ENCODE assay signal across 40 cellular contexts in genomic region chr16:70600730-70601129, GRCh38. TPM values are rescaled to one million over a fixed set of nuclear protein-coding genes. Genes with fewer than 3 reads are reported as not detected.
"Had no signal": no experiment of that assay in that cellular context is flagged by ENCODE, and none has a peak within 500 bp of the region (broad histone marks: within the 10 kb centered on the region; RNA-seq: fewer than 3 reads in every experiment).

No MANE protein-coding gene starts in this region.

- H3K27me3 Mint-ChIP-seq: activated CD4-positive, alpha-beta memory T cell treated with anti-CD3 and anti-CD28 coated beads for 36 hours; activated CD8-positive, alpha-beta T cell treated with anti-CD3 and anti-CD28 coated beads for 36 hours; activated naive CD8-positive, alpha-beta T cell had no signal

- H3K4me3 Mint-ChIP-seq: activated B cell treated with CpG ODN at 0.5 μM for 24 hours; activated CD4-positive, alpha-beta memory T cell treated with anti-CD3 and anti-CD28 coated beads for 36 hours; activated CD4-positive, alpha-beta T cell treated with anti-CD3 and anti-CD28 coated beads, Interleukin-2, amount 10 ng/mL, durations not matched to agents 24 days and 14 days; activated CD8-positive, alpha-beta T cell treated with anti-CD3 and anti-CD28 coated beads for 36 hours; activated naive CD4-positive, alpha-beta T cell treated with anti-CD3 and anti-CD28 coated beads, Interleukin-2, amount 10 ng/mL, durations not matched to agents 7 days and 5 days; activated naive CD4-positive, alpha-beta T cell treated with anti-CD3 and anti-CD28 coated beads, Interleukin-2, amount 50 U/mL, for 24 hours; activated naive CD8-positive, alpha-beta T cell; activated naive CD8-positive, alpha-beta T cell treated with anti-CD3 and anti-CD28 coated beads, Interleukin-2, amount 10 ng/mL, durations not matched to agents 7 days and 5 days; activated naive CD8-positive, alpha-beta T cell treated with anti-CD3 and anti-CD28 coated beads, Interleukin-2, amount 50 U/mL, for 24 hours; activated T-cell treated with anti-CD3 and anti-CD28 coated beads, Interleukin-2, amount 50 U/mL, for 4 hours; activated T-cell treated with anti-CD3 and anti-CD28 coated beads, Interleukin-2, amount 50 U/mL, for 72 hours; activated T-helper 1 cell treated with anti-CD3 and anti-CD28 coated beads, Interleukin-12 subunit alpha, Interleukin-12 subunit beta, Interleukin-2, Interleukin-4 antibody, amounts not matched to agents 30 ng/mL and 10 ng/mL and 1 ng/mL, durations not matched to agents 14 hours and 24 hours and 36 hours; brain; central memory CD8-positive, alpha-beta T cell; T-cell; T-helper 1 cell treated with Interleukin-12 subunit alpha and Interleukin-12 subunit beta and Interleukin-4 antibody, amounts not matched to agents 30 μg/mL and 1 μg/mL, for 36 hours; T-helper 2 cell treated with Interferon-gamma antibody and Interleukin-4, amounts not matched to agents 5 μg/mL and 100 μg/mL, for 36 hours had no signal

- H3K36me3 ChIP-seq: ascending aorta, cardiac muscle cell had no signal

- H3K9me3 ChIP-seq: ascending aorta had no signal

- H3K36me3 Mint-ChIP-seq: activated CD4-positive, alpha-beta memory T cell treated with anti-CD3 and anti-CD28 coated beads for 36 hours; activated naive CD4-positive, alpha-beta T cell treated with anti-CD3 and anti-CD28 coated beads, Interleukin-2, amount 10 ng/mL, durations not matched to agents 7 days and 5 days; activated naive CD4-positive, alpha-beta T cell treated with anti-CD3 and anti-CD28 coated beads, Interleukin-2, amount 50 U/mL, for 24 hours; activated naive CD8-positive, alpha-beta T cell; activated naive CD8-positive, alpha-beta T cell treated with anti-CD3 and anti-CD28 coated beads, Interleukin-2, amount 10 ng/mL, durations not matched to agents 7 days and 5 days; brain; T-cell had no signal

- H3K9me3 Mint-ChIP-seq: activated B cell treated with CpG ODN at 0.5 μM for 24 hours; activated CD4-positive, alpha-beta memory T cell treated with anti-CD3 and anti-CD28 coated beads for 36 hours; activated CD4-positive, alpha-beta T cell treated with anti-CD3 and anti-CD28 coated beads, Interleukin-2, amount 10 ng/mL, durations not matched to agents 24 days and 14 days; activated CD8-positive, alpha-beta T cell treated with anti-CD3 and anti-CD28 coated beads for 36 hours; activated naive CD4-positive, alpha-beta T cell treated with anti-CD3 and anti-CD28 coated beads, Interleukin-2, amount 10 ng/mL, durations not matched to agents 7 days and 5 days; activated naive CD4-positive, alpha-beta T cell treated with anti-CD3 and anti-CD28 coated beads, Interleukin-2, amount 50 U/mL, for 24 hours; activated naive CD8-positive, alpha-beta T cell treated with anti-CD3 and anti-CD28 coated beads, Interleukin-2, amount 10 ng/mL, durations not matched to agents 7 days and 5 days; activated naive CD8-positive, alpha-beta T cell treated with anti-CD3 and anti-CD28 coated beads, Interleukin-2, amount 50 U/mL, for 24 hours; activated T-cell treated with anti-CD3 and anti-CD28 coated beads, Interleukin-2, amount 50 U/mL, for 4 hours; activated T-cell treated with anti-CD3 and anti-CD28 coated beads, Interleukin-2, amount 50 U/mL, for 72 hours; activated T-helper 1 cell treated with anti-CD3 and anti-CD28 coated beads, Interleukin-12 subunit alpha, Interleukin-12 subunit beta, Interleukin-2, Interleukin-4 antibody, amounts not matched to agents 30 ng/mL and 10 ng/mL and 1 ng/mL, durations not matched to agents 14 hours and 24 hours and 36 hours; activated T-helper 2 cell treated with anti-CD3 and anti-CD28 coated beads, Interferon-gamma antibody, Interleukin-2, Interleukin-4, amounts not matched to agents 10 μg/mL and 5 μg/mL and 100 μg/mL, durations not matched to agents 14 hours and 24 hours and 36 hours; brain; central memory CD8-positive, alpha-beta T cell; T-cell; T-helper 1 cell treated with Interleukin-12 subunit alpha and Interleukin-12 subunit beta and Interleukin-4 antibody, amounts not matched to agents 30 μg/mL and 1 μg/mL, for 36 hours; T-helper 2 cell treated with Interferon-gamma antibody and Interleukin-4, amounts not matched to agents 5 μg/mL and 100 μg/mL, for 36 hours had no signal

- H3K4me3 ChIP-seq: ascending aorta, cardiac muscle cell had no signal

- FAIRE-seq: bronchial epithelial cell, TTC549 had no signal

- H3K27me3 ChIP-seq: ascending aorta, cardiac muscle cell had no signal

- H3K27ac Mint-ChIP-seq: activated B cell treated with CpG ODN at 0.5 μM for 24 hours; activated CD4-positive, alpha-beta memory T cell treated with anti-CD3 and anti-CD28 coated beads for 36 hours; activated CD4-positive, alpha-beta T cell treated with anti-CD3 and anti-CD28 coated beads, Interleukin-2, amount 10 ng/mL, durations not matched to agents 24 days and 14 days; activated CD8-positive, alpha-beta T cell treated with anti-CD3 and anti-CD28 coated beads for 36 hours; activated naive CD4-positive, alpha-beta T cell treated with anti-CD3 and anti-CD28 coated beads, Interleukin-2, amount 10 ng/mL, durations not matched to agents 7 days and 5 days; activated naive CD4-positive, alpha-beta T cell treated with anti-CD3 and anti-CD28 coated beads, Interleukin-2, amount 50 U/mL, for 24 hours; activated naive CD8-positive, alpha-beta T cell; activated naive CD8-positive, alpha-beta T cell treated with anti-CD3 and anti-CD28 coated beads, Interleukin-2, amount 10 ng/mL, durations not matched to agents 7 days and 5 days; activated naive CD8-positive, alpha-beta T cell treated with anti-CD3 and anti-CD28 coated beads, Interleukin-2, amount 50 U/mL, for 24 hours; activated T-cell treated with anti-CD3 and anti-CD28 coated beads, Interleukin-2, amount 50 U/mL, for 72 hours; activated T-helper 1 cell treated with anti-CD3 and anti-CD28 coated beads, Interleukin-12 subunit alpha, Interleukin-12 subunit beta, Interleukin-2, Interleukin-4 antibody, amounts not matched to agents 30 ng/mL and 10 ng/mL and 1 ng/mL, durations not matched to agents 14 hours and 24 hours and 36 hours; activated T-helper 2 cell treated with anti-CD3 and anti-CD28 coated beads, Interferon-gamma antibody, Interleukin-2, Interleukin-4, amounts not matched to agents 10 μg/mL and 5 μg/mL and 100 μg/mL, durations not matched to agents 14 hours and 24 hours and 36 hours; brain; T-cell; T-helper 1 cell treated with Interleukin-12 subunit alpha and Interleukin-12 subunit beta and Interleukin-4 antibody, amounts not matched to agents 30 μg/mL and 1 μg/mL, for 36 hours; T-helper 2 cell treated with Interferon-gamma antibody and Interleukin-4, amounts not matched to agents 5 μg/mL and 100 μg/mL, for 36 hours had no signal

- H3K4me1 Mint-ChIP-seq: activated B cell treated with CpG ODN at 0.5 μM for 24 hours; activated naive CD4-positive, alpha-beta T cell treated with anti-CD3 and anti-CD28 coated beads, Interleukin-2, amount 10 ng/mL, durations not matched to agents 7 days and 5 days; activated naive CD4-positive, alpha-beta T cell treated with anti-CD3 and anti-CD28 coated beads, Interleukin-2, amount 50 U/mL, for 24 hours; activated naive CD8-positive, alpha-beta T cell treated with anti-CD3 and anti-CD28 coated beads, Interleukin-2, amount 50 U/mL, for 24 hours; brain; central memory CD8-positive, alpha-beta T cell; T-cell had no signal

- ATAC-seq: activated CD8-positive, alpha-beta T cell treated with anti-CD3 and anti-CD28 coated beads for 36 hours; activated naive CD8-positive, alpha-beta T cell treated with anti-CD3 and anti-CD28 coated beads, Interleukin-2, amount 50 U/mL, for 24 hours; activated T-cell treated with anti-CD3 and anti-CD28 coated beads, Interleukin-2, amount 50 U/mL, for 4 hours; activated T-cell treated with anti-CD3 and anti-CD28 coated beads, Interleukin-2, amount 50 U/mL, for 72 hours; T-cell had no signal

- DNase-seq: activated B cell treated with CpG ODN at 0.5 μM for 24 hours; activated CD4-positive, alpha-beta memory T cell treated with anti-CD3 and anti-CD28 coated beads for 36 hours; activated CD4-positive, alpha-beta T cell treated with anti-CD3 and anti-CD28 coated beads for 4 hours; activated CD4-positive, alpha-beta T cell treated with anti-CD3 and anti-CD28 coated beads, Interleukin-2, amount 10 ng/mL, durations not matched to agents 24 days and 14 days; activated CD4-positive, alpha-beta T cell treated with anti-CD3 and anti-CD28 coated beads, Interleukin-2, amount 50 U/mL, for 1 hour; activated CD4-positive, alpha-beta T cell treated with anti-CD3 and anti-CD28 coated beads, Interleukin-2, amount 50 U/mL, for 4 hours; activated CD4-positive, CD25-positive, alpha-beta regulatory T cell treated with anti-CD3 and anti-CD28 coated beads, Interleukin-2, amount 50 U/mL, for 72 hours; activated CD8-positive, alpha-beta memory T cell treated with anti-CD3 and anti-CD28 coated beads, Interleukin-2, amount 50 U/mL, for 4 hours; activated CD8-positive, alpha-beta T cell treated with anti-CD3 and anti-CD28 coated beads for 36 hours; activated effector memory CD4-positive, alpha-beta T cell treated with Interleukin-2 at 50 U/mL for 16 hours; activated gamma-delta T cell; activated naive CD4-positive, alpha-beta T cell treated with anti-CD3 and anti-CD28 coated beads, Interleukin-2, amount 10 ng/mL, durations not matched to agents 7 days and 5 days; activated naive CD4-positive, alpha-beta T cell treated with Interleukin-2 at 50 U/mL for 16 hours; activated naive CD8-positive, alpha-beta T cell treated with anti-CD3 and anti-CD28 coated beads, Interleukin-2, amount 10 ng/mL, durations not matched to agents 7 days and 5 days; activated naive CD8-positive, alpha-beta T cell treated with anti-CD3 and anti-CD28 coated beads, Interleukin-2, amount 50 U/mL, for 24 hours; activated T-cell treated with anti-CD3 and anti-CD28 coated beads for 4 hours; activated T-cell treated with anti-CD3 and anti-CD28 coated beads, Interleukin-2, amount 50 U/mL, for 1 hour; activated T-cell treated with anti-CD3 and anti-CD28 coated beads, Interleukin-2, amount 50 U/mL, for 4 hours; activated T-cell treated with anti-CD3 and anti-CD28 coated beads, Interleukin-2, amount 50 U/mL, for 72 hours; amygdala; anterior cingulate cortex; caudate nucleus; cerebellar nuclear complex; T-cell; T-helper 2 cell; T-helper 9 cell had no signal

- H3K27ac ChIP-seq: cardiac muscle cell, VCaP had no signal

RNA-seq across cellular contexts. Expression of gene IL34, which starts 45.6 kb away (rescaled TPM):
- total RNA-seq: activated CD4-positive, alpha-beta memory T cell treated with anti-CD3 and anti-CD28 coated beads for 36 hours; activated CD8-positive, alpha-beta memory T cell treated with anti-CD3 and anti-CD28 coated beads for 36 hours; activated CD8-positive, alpha-beta T cell treated with anti-CD3 and anti-CD28 coated beads for 36 hours; activated T-helper 1 cell treated with anti-CD3 and anti-CD28 coated beads, Interleukin-12 subunit alpha, Interleukin-12 subunit beta, Interleukin-2, Interleukin-4 antibody, amounts not matched to agents 30 ng/mL and 10 ng/mL and 1 ng/mL, durations not matched to agents 14 hours and 24 hours and 36 hours; activated T-helper 2 cell treated with anti-CD3 and anti-CD28 coated beads, Interferon-gamma antibody, Interleukin-2, Interleukin-4, amounts not matched to agents 10 μg/mL and 5 μg/mL and 100 μg/mL, durations not matched to agents 14 hours and 24 hours and 36 hours; cardiac muscle cell had no signal
- polyA plus RNA-seq: cardiac muscle cell had no signal
